Comparison of ENCODE assay signal across 26 cellular contexts in genomic region chr10:72002354-72003295, GRCh38. TPM values are rescaled to one million over a fixed set of nuclear protein-coding genes. Genes with fewer than 3 reads are reported as not detected.
DNase-seq lines count a peak whose midpoint lies in the region; ATAC-seq and TF ChIP-seq lines count a peak whose summit lies in the region.
"Had no signal": no experiment of that assay in that cellular context is flagged by ENCODE, and none has a peak within 500 bp of the region (broad histone marks: within the 10 kb centered on the region; RNA-seq: fewer than 3 reads in every experiment).

No MANE protein-coding gene starts in this region.

- H3K4me1 Mint-ChIP-seq in activated CD8-positive, alpha-beta T cell treated with anti-CD3 and anti-CD28 coated beads for 36 hours (ENCODE audit: low read depth): no peaks in the 10 kb centered on the region

- TF ChIP-seq CTCF in gastroesophageal sphincter (IDR thresholded peaks at IDR 0.05) (no peak), sigmoid colon (IDR thresholded peaks at IDR 0.05) (no peak)
- TF ChIP-seq CTCF in activated CD8-positive, alpha-beta T cell treated with anti-CD3 and anti-CD28 coated beads for 36 hours (IDR thresholded peaks at IDR 0.05): no peak

- no peak overlapping the region for H3K27ac Mint-ChIP-seq in activated CD8-positive, alpha-beta T cell treated with anti-CD3 and anti-CD28 coated beads for 36 hours
- H3K27ac Mint-ChIP-seq: CD4-positive, alpha-beta memory T cell had no signal

- H3K36me3 ChIP-seq in gastroesophageal sphincter: peaks cover 0 to 23% of the 10 kb centered on the region in 2 donors
- H3K36me3 ChIP-seq in sigmoid colon: peaks cover 0 to 18% (median under 1%) of the 10 kb centered on the region in 4 donors

- H3K36me3 Mint-ChIP-seq in activated CD8-positive, alpha-beta T cell treated with anti-CD3 and anti-CD28 coated beads for 36 hours (ENCODE audit: low read depth): no peaks in the 10 kb centered on the region
- H3K36me3 Mint-ChIP-seq: CD4-positive, alpha-beta memory T cell; IgD-negative memory B cell had no signal

- no peaks in the 10 kb centered on the region for H3K27me3 Mint-ChIP-seq in activated CD8-positive, alpha-beta T cell treated with anti-CD3 and anti-CD28 coated beads for 36 hours
- H3K27me3 Mint-ChIP-seq: IgD-negative memory B cell had no signal

- POLR2A ChIA-PET in activated CD8-positive, alpha-beta T cell treated with anti-CD3 and anti-CD28 coated beads for 36 hours (lab: Charles Lee): no interaction called here

- TF ChIP-seq POLR2A in gastroesophageal sphincter (IDR thresholded peaks at IDR 0.05) (no peak), sigmoid colon (IDR thresholded peaks at IDR 0.05) (no peak)

- TF ChIP-seq EP300 in gastroesophageal sphincter (IDR thresholded peaks at IDR 0.05) (no peak), sigmoid colon (IDR thresholded peaks at IDR 0.05) (no peak)

- H3K27ac ChIP-seq in angular gyrus (ENCODE audit: low read depth, low read length): peak overlapping the region; percentile 93
- peak overlapping the region in 3 of 4 donors; percentile 79 to 83 (median 82) for H3K27ac ChIP-seq in gastroesophageal sphincter
- H3K27ac ChIP-seq in sigmoid colon: peak overlapping the region in 3 of 4 donors; percentile 1 to 75 (median 6)
- H3K27ac ChIP-seq: BLaER1 treated with 17β-estradiol and CSF1 and Interleukin-3, amounts not matched to agents 10 nM and 100 nM; GM23248 had no signal

- intact Hi-C loops in Right ventricle myocardium inferior (cut with DNase I) (no loop called here), left cardiac atrium (cut with DNase I) (no loop called here), sigmoid colon (cut with DNase I) (no loop called here)
- intact Hi-C loops in activated CD8-positive, alpha-beta T cell treated with anti-CD3 and anti-CD28 coated beads for 36 hours (cut with micrococcal nuclease): no loop called here

- H3K4me1 ChIP-seq in gastroesophageal sphincter (peaks cover 12 to 67% (median 52%) of the 10 kb centered on the region in 3 donors), sigmoid colon (peaks cover 0 to 66% (median 51%) of the 10 kb centered on the region in 4 donors)
- H3K4me1 ChIP-seq: Caco-2 had no signal

- no peak overlapping the region for H3K4me3 ChIP-seq in gastroesophageal sphincter
- H3K4me3 ChIP-seq in sigmoid colon: no peak overlapping the region
- H3K4me3 ChIP-seq: BLaER1 treated with 17β-estradiol and CSF1 and Interleukin-3, amounts not matched to agents 10 nM and 100 nM; GM23248 had no signal

- ATAC-seq in Right ventricle myocardium inferior (no peak), left cardiac atrium (no peak), gastroesophageal sphincter (no peak), HG02759 (IDR thresholded peaks at IDR 0.05; ENCODE audit: unreplicated experiment) (no peak)
- ATAC-seq in activated CD8-positive, alpha-beta T cell treated with anti-CD3 and anti-CD28 coated beads for 36 hours: no peak
- ATAC-seq: Panc1 had no signal

- CTCF ChIA-PET in activated CD8-positive, alpha-beta T cell treated with anti-CD3 and anti-CD28 coated beads for 36 hours (lab: Charles Lee): interaction anchor here (1.8 to 1.9 kb wide), 3 partner anchors 10 to 106 kb away, joined by 5 to 6 read pairs (median 6); no protein-coding TSS in a partner anchor

- no peaks in the 10 kb centered on the region for H3K9me3 Mint-ChIP-seq in activated CD8-positive, alpha-beta T cell treated with anti-CD3 and anti-CD28 coated beads for 36 hours
- H3K9me3 Mint-ChIP-seq: CD4-positive, alpha-beta memory T cell; H9; IgD-negative memory B cell had no signal

- no peaks in the 10 kb centered on the region for H3K27me3 ChIP-seq in gastroesophageal sphincter
- H3K27me3 ChIP-seq in sigmoid colon: no peaks in the 10 kb centered on the region
- H3K27me3 ChIP-seq: BLaER1 treated with 17β-estradiol and CSF1 and Interleukin-3, amounts not matched to agents 10 nM and 100 nM had no signal

- H3K4me3 Mint-ChIP-seq in activated CD8-positive, alpha-beta T cell treated with anti-CD3 and anti-CD28 coated beads for 36 hours: no peak overlapping the region
- H3K4me3 Mint-ChIP-seq: CD4-positive, alpha-beta memory T cell; H9; IgD-negative memory B cell had no signal

- no peaks in the 10 kb centered on the region for H3K9me3 ChIP-seq in gastroesophageal sphincter
- no peaks in the 10 kb centered on the region for H3K9me3 ChIP-seq in sigmoid colon
- H3K9me3 ChIP-seq: Caco-2 had no signal

- peak; percentile 2 for DNase-seq in Right ventricle myocardium inferior (ENCODE audit: missing footprints)
- no peak for DNase-seq in left cardiac atrium
- no peak for DNase-seq in sigmoid colon
- DNase-seq in stimulated activated CD4-positive, alpha-beta T cell treated with anti-CD3 and anti-CD28 coated beads, Interleukin-15, amount 100 ng/mL, for 24 hours: no peak
- no peak for DNase-seq in activated CD8-positive, alpha-beta T cell treated with anti-CD3 and anti-CD28 coated beads for 36 hours
- DNase-seq: 8988T; Caco-2; CD4-positive, alpha-beta memory T cell; DMS 273 treated with DMSO at 0.1 percent for 48 hours; DMS79 treated with DMSO at 0.1 percent for 48 hours; GM23248; H9; Karpas-422; MV-4-11; NCI-H1105 treated with DMSO at 0.1 percent for 48 hours; NCI-H2029 treated with DMSO at 0.1 percent for 48 hours; NCI-H2171; NCI-H524 treated with DMSO at 0.1 percent for 48 hours; NCI-H82; SHP77 had no signal

- 82 to 88% methylated on average over 5 of the region's 8 CpGs for WGBS in gastroesophageal sphincter (ENCODE audit: low coverage in 1 of 2), 2 donors
- WGBS in sigmoid colon, 2 donors: 77 to 87% methylated on average over 8 of the region's 8 CpGs

RNA-seq across cellular contexts. Expression of gene CHST3, which starts 38.4 kb away (rescaled TPM):
- total RNA-seq in Right ventricle myocardium inferior: 18.1 TPM
- total RNA-seq in left cardiac atrium: 10 to 100 TPM; 17.7 to 40.0 TPM
- 10 to 100 TPM; 31.8 to 48.0 (median 37.3) TPM for total RNA-seq in gastroesophageal sphincter
- total RNA-seq in sigmoid colon: 10 to 100 TPM; 12.8 to 25.5 (median 16.5) TPM
- 1 to 10 TPM in 1 of 3 donors, under 1 TPM in 2; 0.23 to 3.6 (median 0.60) TPM for polyA plus RNA-seq in sigmoid colon
- total RNA-seq in activated CD8-positive, alpha-beta T cell treated with anti-CD3 and anti-CD28 coated beads for 36 hours: under 1 TPM; 0.20 to 0.36 TPM
- total RNA-seq: CD4-positive, alpha-beta memory T cell had no signal
- polyA plus RNA-seq: CD4-positive, alpha-beta memory T cell; IgD-negative memory B cell had no signal

Comparison
In these comparisons a context has a peak if more than half of its experiments do, and no peak if none do; other contexts are left out.
1. H3K27ac ChIP-seq: peak in every context shown above with its lines; median percentile 93 in angular gyrus; 82 in gastroesophageal sphincter; 6 in sigmoid colon.
2. RNA of gene CHST3, which starts 38.4 kb away (total RNA-seq): 17.7 to 40.0 TPM in left cardiac atrium, 31.8 to 48.0 TPM in gastroesophageal sphincter, 18.1 TPM in Right ventricle myocardium inferior (single experiment) and 12.8 to 25.5 TPM in sigmoid colon; 0.20 to 0.36 TPM in activated CD8-positive, alpha-beta T cell treated with anti-CD3 and anti-CD28 coated beads for 36 hours; every median in the first group is over 10 times any median in the second.